In genomic region chr16:68421076-68421475, GRCh38 we compare ENCODE assay signal across 15 cellular contexts. TPM values are rescaled to one million over a fixed set of nuclear protein-coding genes. Genes with fewer than 3 reads are reported as not detected.
DNase-seq lines count a peak whose midpoint lies in the region; ATAC-seq and TF ChIP-seq lines count a peak whose summit lies in the region.
"Had no signal": no experiment of that assay in that cellular context is flagged by ENCODE, and none has a peak within 500 bp of the region (broad histone marks: within the 10 kb centered on the region; RNA-seq: fewer than 3 reads in every experiment).

No MANE protein-coding gene starts in this region.

- no peaks in the 10 kb centered on the region for H3K36me3 Mint-ChIP-seq in T-cell
- H3K36me3 Mint-ChIP-seq: CD8-positive, alpha-beta T cell had no signal

- no peak overlapping the region for H4K91ac ChIP-seq in trophoblast cell (ENCODE audit: low read depth, low read length)

- H3K23ac ChIP-seq in trophoblast cell (ENCODE audit: low read length): peak overlapping the region; percentile 19

- CTCF ChIA-PET in T-cell (lab: Charles Lee): interaction anchor here in 1 of 2 donors (0.6 kb wide), 1 partner anchor 450 kb away, joined by 3 read pairs; no protein-coding TSS in a partner anchor

- H3K79me2 ChIP-seq in trophoblast cell (ENCODE audit: control insufficient read depth, insufficient read depth, low read length, poor library complexity): no peaks in the 10 kb centered on the region

- H3K9ac ChIP-seq in trophoblast cell (ENCODE audit: low read length): no peak overlapping the region
- H3K9ac ChIP-seq: BLaER1 treated with 17β-estradiol and CSF1 and Interleukin-3, amounts not matched to agents 10 nM and 100 nM had no signal

- POLR2A ChIA-PET in T-cell (lab: Charles Lee): no interaction called here

- no peak overlapping the region for H4K8ac ChIP-seq in trophoblast cell (ENCODE audit: low read depth, low read length)

- H3K4me3 ChIP-seq in trophoblast cell (ENCODE audit: low read depth, low read length) (no peak overlapping the region), BE2C (ENCODE audit: low read depth, low read length) (no peak overlapping the region)
- H3K4me3 ChIP-seq: BLaER1 treated with 17β-estradiol and CSF1 and Interleukin-3, amounts not matched to agents 10 nM and 100 nM; K562 had no signal

- H2BK12ac ChIP-seq in trophoblast cell (ENCODE audit: low read length): no peak overlapping the region

- no peak for TF ChIP-seq CTCF in BE2C (IDR thresholded peaks at IDR 0.05; ENCODE audit: low read depth, low read length)

- no peak overlapping the region for H4K12ac ChIP-seq in trophoblast cell (ENCODE audit: low read depth, low read length)

- H3K9me3 ChIP-seq in trophoblast cell (ENCODE audit: insufficient read depth, low read depth, low read length): peaks cover 3% of the 10 kb centered on the region
- no peaks in the 10 kb centered on the region for H3K9me3 ChIP-seq in BE2C
- H3K9me3 ChIP-seq: BLaER1 treated with 17β-estradiol and CSF1 and Interleukin-3, amounts not matched to agents 10 nM and 100 nM had no signal

- H3K27ac ChIP-seq in trophoblast cell (ENCODE audit: low read depth, low read length): no peak overlapping the region
- H3K27ac ChIP-seq: BLaER1 treated with 17β-estradiol and CSF1 and Interleukin-3, amounts not matched to agents 10 nM and 100 nM; HL-60 had no signal

- H3K18ac ChIP-seq in trophoblast cell (ENCODE audit: low read length): no peak overlapping the region

- no peak overlapping the region for H3K4ac ChIP-seq in trophoblast cell (ENCODE audit: low read depth, low read length)

- no peak overlapping the region for H2BK5ac ChIP-seq in trophoblast cell (ENCODE audit: low read depth, low read length, poor library complexity)

- peak overlapping the region; percentile 99 to 100 for H3K27ac Mint-ChIP-seq in T-cell
- H3K27ac Mint-ChIP-seq: CD8-positive, alpha-beta T cell had no signal

- no peak overlapping the region for H3K14ac ChIP-seq in trophoblast cell (ENCODE audit: low read length)

- H3K27me3 Mint-ChIP-seq in T-cell: no peaks in the 10 kb centered on the region

- no peak overlapping the region for H3K4me2 ChIP-seq in trophoblast cell (ENCODE audit: low read length)
- H3K4me2 ChIP-seq: BLaER1 treated with 17β-estradiol and CSF1 and Interleukin-3, amounts not matched to agents 10 nM and 100 nM had no signal

- no peak for ATAC-seq in T-cell (replicated peaks in 1 of 4)
- ATAC-seq: CD8-positive, alpha-beta T cell; HCT116; K562 had no signal

- H3K27me3 ChIP-seq in trophoblast cell (ENCODE audit: insufficient read depth, low read length) (no peaks in the 10 kb centered on the region), BE2C (no peaks in the 10 kb centered on the region)
- H3K27me3 ChIP-seq: BLaER1 treated with 17β-estradiol and CSF1 and Interleukin-3, amounts not matched to agents 10 nM and 100 nM had no signal

- peak; percentile 16 for DNase-seq in DMS79 treated with DMSO at 0.1 percent for 48 hours (lab: John Stamatoyannopoulos, UW)
- no peak for DNase-seq in DMS79 (lab: John Stamatoyannopoulos, UW)
- DNase-seq in COLO668 (lab: John Stamatoyannopoulos, UW; ENCODE audit: unreplicated experiment): peak; percentile 36
- no peak for DNase-seq in T-cell
- DNase-seq in trophoblast cell: no peak
- no peak for DNase-seq in BE2C
- DNase-seq in NK-92 treated with Interleukin-12 subunit alpha and Interleukin-12 subunit beta, amount 100 ng/mL, for 24 hours (lab: John Stamatoyannopoulos, UW): no peak
- DNase-seq: 8988T; AML-193; CD8-positive, alpha-beta T cell; GF-D8 had no signal

- no peaks in the 10 kb centered on the region for H3K79me1 ChIP-seq in trophoblast cell (ENCODE audit: low read length)

- H3K4me1 ChIP-seq in trophoblast cell (ENCODE audit: control insufficient read depth in 1 of 2, insufficient read depth in 2 of 2, low read length in 2 of 2) (no peaks in the 10 kb centered on the region), BE2C (no peaks in the 10 kb centered on the region; the same call in 1 of the 2 replicates)

- no CpG with 5 or more reads among the region's 5 CpGs for WGBS in trophoblast cell (ENCODE audit: extremely low coverage, insufficient coverage, insufficient read length)

- peaks cover 64 to 87% (median 87%) of the 10 kb centered on the region in 3 donors for H3K4me1 Mint-ChIP-seq in T-cell

- H2AK5ac ChIP-seq in trophoblast cell (ENCODE audit: low read length): no peak overlapping the region

- no peak overlapping the region for H3K4me3 Mint-ChIP-seq in T-cell
- H3K4me3 Mint-ChIP-seq: CD8-positive, alpha-beta T cell had no signal

- no peak overlapping the region for H2AFZ ChIP-seq in trophoblast cell (ENCODE audit: insufficient read depth, low read length, poor library complexity)

- H3K9me3 Mint-ChIP-seq in T-cell: peaks cover 0 to 4% (median 0%) of the 10 kb centered on the region in 3 donors
- H3K9me3 Mint-ChIP-seq: CD8-positive, alpha-beta T cell had no signal

- H2BK120ac ChIP-seq in trophoblast cell (ENCODE audit: insufficient read depth, low read length, poor library complexity): no peak overlapping the region

- H3K36me3 ChIP-seq in trophoblast cell (ENCODE audit: control insufficient read depth in 1 of 2, insufficient read depth in 2 of 2, low read length in 2 of 2) (no peaks in the 10 kb centered on the region), BE2C (no peaks in the 10 kb centered on the region)
- H3K36me3 ChIP-seq: BLaER1 treated with 17β-estradiol and CSF1 and Interleukin-3, amounts not matched to agents 10 nM and 100 nM had no signal

RNA-seq across cellular contexts. Expression of gene SMPD3, which starts 27.2 kb away (rescaled TPM):
- 1 to 10 TPM in 4 of 5 donors, under 1 TPM in 1; 0.93 to 2.3 (median 1.7) TPM for total RNA-seq in T-cell
- 3.6 and 3.9 TPM in 2 replicates for polyA plus RNA-seq in trophoblast cell (2013)
- 17.9 TPM for polyA plus RNA-seq in BE2C (2012; ENCODE audit: insufficient read depth, insufficient read length, low read depth)

Comparison
In these comparisons a context has a peak if more than half of its experiments do, and no peak if none do; other contexts are left out.
1. DNase-seq: peak in DMS79 treated with DMSO at 0.1 percent for 48 hours (single experiment) and COLO668 (single experiment); none in DMS79 (single experiment), T-cell (0 of 34), trophoblast cell (0 of 2), BE2C (single experiment) and NK-92 treated with Interleukin-12 subunit alpha and Interleukin-12 subunit beta, amount 100 ng/mL, for 24 hours (single experiment).